ENCODE assay signal across 10 cellular contexts in the genomic region with DNA sequence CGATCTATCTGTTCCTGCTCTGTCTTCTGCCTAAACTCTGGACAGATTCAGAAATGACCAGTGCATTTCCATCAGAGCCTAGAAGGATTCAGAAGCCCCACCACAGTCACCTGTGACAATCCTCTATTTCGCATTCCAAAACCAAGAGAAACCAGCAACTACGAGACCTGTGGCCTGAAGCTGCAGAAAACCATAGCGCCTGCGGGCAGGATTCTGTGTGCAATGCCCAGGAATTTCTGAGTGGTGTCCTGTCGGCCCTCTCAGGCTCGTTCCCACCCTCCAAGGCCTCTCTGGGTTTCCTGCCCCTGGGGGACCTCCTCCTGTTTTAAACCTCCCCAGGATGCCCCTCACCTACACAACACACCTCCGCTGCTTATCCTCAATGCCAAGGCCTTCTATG.
"Had no signal": no experiment of that assay in that cellular context is flagged by ENCODE, and none has a peak within 500 bp of the region (broad histone marks: within the 10 kb centered on the region; RNA-seq: fewer than 3 reads in every experiment).

No MANE protein-coding gene starts in this region.

- ATAC-seq: HCT116, K562 had no signal

- H3K4me1 ChIP-seq: HAP-1 had no signal

- H2AFZ ChIP-seq: GM23248 had no signal

- H3K9me3 ChIP-seq: HAP-1 had no signal

- H3K27ac Mint-ChIP-seq: HFFc6 had no signal

- H3K9me3 Mint-ChIP-seq: HFFc6 had no signal

- FAIRE-seq: HTR-8/SVneo, K562 had no signal

- H3K9ac ChIP-seq: GM23248 had no signal

- H3K4me3 ChIP-seq: GM23248, HAP-1, K562 had no signal

- H3K4me3 Mint-ChIP-seq: HFFc6 had no signal

- H3K27ac ChIP-seq: GM23248 had no signal

- DNase-seq: GM23248, GOT3, H7, HFFc6, IMR-90, KG1 had no signal

- H3K36me3 ChIP-seq: HAP-1 had no signal
